7 cellular contexts compared by ENCODE assay signal in genomic region chr7:45034710-45035109, GRCh38. TPM values are rescaled to one million over a fixed set of nuclear protein-coding genes. Genes with fewer than 3 reads are reported as not detected.
A peak's percentile ranks its signal among the peaks of the same experiment; 100 is the strongest.
DNase-seq lines count a peak whose midpoint lies in the region; ATAC-seq and TF ChIP-seq lines count a peak whose summit lies in the region.
"Not testable (repeated sequence)": the region's sequence is repeated elsewhere in the genome, so short reads cannot be mapped to it uniquely, and the experiment has no call there.

No MANE protein-coding gene starts in this region.

- peak overlapping the region; percentile 88 for H3K27ac Mint-ChIP-seq in CD8-positive, alpha-beta T cell
- H3K27ac Mint-ChIP-seq in activated CD4-positive, alpha-beta T cell treated with anti-CD3 and anti-CD28 coated beads, Interleukin-2, amount 10 ng/mL, durations not matched to agents 24 days and 14 days, result peak overlapping the region; percentile 45
- peak overlapping the region; percentile 19 for H3K27ac Mint-ChIP-seq in activated T-helper 2 cell treated with anti-CD3 and anti-CD28 coated beads, Interferon-gamma antibody, Interleukin-2, Interleukin-4, amounts not matched to agents 10 μg/mL and 5 μg/mL and 100 μg/mL, durations not matched to agents 14 hours and 24 hours and 36 hours
- H3K27ac Mint-ChIP-seq in MCF 10A (ENCODE audit: low read depth, unreplicated experiment) (peak overlapping the region; percentile 90), immature natural killer cell (peak overlapping the region in 4 of 6 donors; percentile 62 to 81 (median 69))
- H3K27ac Mint-ChIP-seq in stimulated activated effector memory CD8-positive, alpha-beta T cell treated with anti-CD3 and anti-CD28 coated beads, Interleukin-12 subunit alpha, Interleukin-12 subunit beta, amount 100 ng/mL, for 72 hours, result peak overlapping the region; percentile 91

- DNase-seq in CD8-positive, alpha-beta T cell; RWPE1 (ENCODE audit: low spot score); activated CD4-positive, alpha-beta T cell treated with anti-CD3 and anti-CD28 coated beads, Interleukin-2, amount 10 ng/mL, durations not matched to agents 24 days and 14 days; activated T-helper 2 cell treated with anti-CD3 and anti-CD28 coated beads, Interferon-gamma antibody, Interleukin-2, Interleukin-4, amounts not matched to agents 10 μg/mL and 5 μg/mL and 100 μg/mL, durations not matched to agents 14 hours and 24 hours and 36 hours (ENCODE audit: low spot score); MCF 10A (ENCODE audit: unreplicated experiment); immature natural killer cell; stimulated activated effector memory CD8-positive, alpha-beta T cell treated with anti-CD3 and anti-CD28 coated beads, Interleukin-12 subunit alpha, Interleukin-12 subunit beta, amount 100 ng/mL, for 72 hours (ENCODE audit: low spot score in 2 of 2): not testable (repeated sequence)

- peaks cover 66% of the 10 kb centered on the region for H3K36me3 Mint-ChIP-seq in CD8-positive, alpha-beta T cell
- peaks cover 48% of the 10 kb centered on the region for H3K36me3 Mint-ChIP-seq in activated CD4-positive, alpha-beta T cell treated with anti-CD3 and anti-CD28 coated beads, Interleukin-2, amount 10 ng/mL, durations not matched to agents 24 days and 14 days (ENCODE audit: low read depth)
- H3K36me3 Mint-ChIP-seq in activated T-helper 2 cell treated with anti-CD3 and anti-CD28 coated beads, Interferon-gamma antibody, Interleukin-2, Interleukin-4, amounts not matched to agents 10 μg/mL and 5 μg/mL and 100 μg/mL, durations not matched to agents 14 hours and 24 hours and 36 hours (ENCODE audit: low read depth), result peaks cover 53% of the 10 kb centered on the region
- H3K36me3 Mint-ChIP-seq in MCF 10A (ENCODE audit: insufficient read depth, unreplicated experiment) (peaks cover 15% of the 10 kb centered on the region), immature natural killer cell (peaks cover 0 to 15% (median 12%) of the 10 kb centered on the region in 3 donors)
- peaks cover 73% of the 10 kb centered on the region for H3K36me3 Mint-ChIP-seq in stimulated activated effector memory CD8-positive, alpha-beta T cell treated with anti-CD3 and anti-CD28 coated beads, Interleukin-12 subunit alpha, Interleukin-12 subunit beta, amount 100 ng/mL, for 72 hours

- peaks cover 74% of the 10 kb centered on the region for H3K4me1 ChIP-seq in CD8-positive, alpha-beta T cell (ENCODE audit: insufficient read depth, low read length)

- not testable (repeated sequence) for H3K4me3 ChIP-seq in CD8-positive, alpha-beta T cell (ENCODE audit: low read depth, low read length)

- H3K27ac ChIP-seq in CD8-positive, alpha-beta T cell (ENCODE audit: low read depth, low read length), result not testable (repeated sequence)
- H3K27ac ChIP-seq in RWPE1, result peak overlapping the region; percentile 93

- POLR2A ChIA-PET in CD8-positive, alpha-beta T cell (lab: Charles Lee), result interaction anchor here (0.9 to 3.6 kb wide), 11 partner anchors 7 to 149 kb away, joined by 3 to 15 read pairs (median 4); partner anchors contain the start of genes CCM2 and PURB
- POLR2A ChIA-PET in RWPE1 (lab: Yijun Ruan, JAX; ENCODE audit: low non-redundant PET), result not testable (repeated sequence)
- POLR2A ChIA-PET in MCF 10A (lab: Yijun Ruan, JAX), result interaction anchor here (1.1 to 5.6 kb wide), 7 partner anchors 12 to 187 kb away, joined by 4 to 76 read pairs (median 13); partner anchors contain the start of genes CCM2 and H2AZ2

- ATAC-seq in CD8-positive, alpha-beta T cell; stimulated activated effector memory CD8-positive, alpha-beta T cell treated with anti-CD3 and anti-CD28 coated beads, Interleukin-12 subunit alpha, Interleukin-12 subunit beta, amount 100 ng/mL, for 72 hours: not testable (repeated sequence)

- CTCF ChIA-PET in CD8-positive, alpha-beta T cell (lab: Charles Lee), result interaction anchor here (0.6 to 9.5 kb wide), 5 partner anchors 9 to 102 kb away, joined by 3 to 75 read pairs (median 4); partner anchors contain the start of gene MYO1G
- CTCF ChIA-PET in RWPE1 (lab: Yijun Ruan, JAX), result not testable (repeated sequence)
- CTCF ChIA-PET in MCF 10A (lab: Yijun Ruan, JAX), result interaction anchor here (0.7 to 3.1 kb wide), 4 partner anchors 33 to 114 kb away, joined by 3 to 15 read pairs (median 4); no protein-coding TSS in a partner anchor

- H3K36me3 ChIP-seq in CD8-positive, alpha-beta T cell (ENCODE audit: insufficient read depth, low read length), result peaks cover 15% of the 10 kb centered on the region

- not testable (repeated sequence) for BruUV-seq in MCF 10A (replicated peaks; lab: Mats Ljungman, UMichigan)

- not testable (repeated sequence) for H3K27me3 Mint-ChIP-seq in CD8-positive, alpha-beta T cell (ENCODE audit: low read depth); activated CD4-positive, alpha-beta T cell treated with anti-CD3 and anti-CD28 coated beads, Interleukin-2, amount 10 ng/mL, durations not matched to agents 24 days and 14 days; activated T-helper 2 cell treated with anti-CD3 and anti-CD28 coated beads, Interferon-gamma antibody, Interleukin-2, Interleukin-4, amounts not matched to agents 10 μg/mL and 5 μg/mL and 100 μg/mL, durations not matched to agents 14 hours and 24 hours and 36 hours (ENCODE audit: low read depth); MCF 10A (ENCODE audit: insufficient read depth, unreplicated experiment); immature natural killer cell (ENCODE audit: low read depth in 3 of 3)

- not testable (repeated sequence) for H3K27me3 ChIP-seq in CD8-positive, alpha-beta T cell (ENCODE audit: insufficient read depth, low read length)

- intact Hi-C loops in CD8-positive, alpha-beta T cell (cut with DNase I, micrococcal nuclease); activated CD4-positive, alpha-beta T cell treated with anti-CD3 and anti-CD28 coated beads, Interleukin-2, amount 10 ng/mL, durations not matched to agents 24 days and 14 days (cut with micrococcal nuclease); activated T-helper 2 cell treated with anti-CD3 and anti-CD28 coated beads, Interferon-gamma antibody, Interleukin-2, Interleukin-4, amounts not matched to agents 10 μg/mL and 5 μg/mL and 100 μg/mL, durations not matched to agents 14 hours and 24 hours and 36 hours (cut with micrococcal nuclease); MCF 10A (cut with micrococcal nuclease): not testable (repeated sequence)

- peaks cover 77% of the 10 kb centered on the region for H3K4me1 Mint-ChIP-seq in CD8-positive, alpha-beta T cell (ENCODE audit: low read depth)
- peaks cover 58% of the 10 kb centered on the region for H3K4me1 Mint-ChIP-seq in activated CD4-positive, alpha-beta T cell treated with anti-CD3 and anti-CD28 coated beads, Interleukin-2, amount 10 ng/mL, durations not matched to agents 24 days and 14 days
- peaks cover 65% of the 10 kb centered on the region for H3K4me1 Mint-ChIP-seq in activated T-helper 2 cell treated with anti-CD3 and anti-CD28 coated beads, Interferon-gamma antibody, Interleukin-2, Interleukin-4, amounts not matched to agents 10 μg/mL and 5 μg/mL and 100 μg/mL, durations not matched to agents 14 hours and 24 hours and 36 hours (ENCODE audit: low read depth)
- H3K4me1 Mint-ChIP-seq in MCF 10A (ENCODE audit: insufficient read depth, unreplicated experiment), result peaks cover 33% of the 10 kb centered on the region
- peaks cover 85 to 87% of the 10 kb centered on the region in 2 donors for H3K4me1 Mint-ChIP-seq in immature natural killer cell
- peaks cover 74% of the 10 kb centered on the region for H3K4me1 Mint-ChIP-seq in stimulated activated effector memory CD8-positive, alpha-beta T cell treated with anti-CD3 and anti-CD28 coated beads, Interleukin-12 subunit alpha, Interleukin-12 subunit beta, amount 100 ng/mL, for 72 hours

- not testable (repeated sequence) for H3K9me3 ChIP-seq in CD8-positive, alpha-beta T cell (ENCODE audit: low read length)

- not testable (repeated sequence) for H3K4me3 Mint-ChIP-seq in CD8-positive, alpha-beta T cell; activated CD4-positive, alpha-beta T cell treated with anti-CD3 and anti-CD28 coated beads, Interleukin-2, amount 10 ng/mL, durations not matched to agents 24 days and 14 days; activated T-helper 2 cell treated with anti-CD3 and anti-CD28 coated beads, Interferon-gamma antibody, Interleukin-2, Interleukin-4, amounts not matched to agents 10 μg/mL and 5 μg/mL and 100 μg/mL, durations not matched to agents 14 hours and 24 hours and 36 hours (ENCODE audit: low read depth); MCF 10A (ENCODE audit: unreplicated experiment); stimulated activated effector memory CD8-positive, alpha-beta T cell treated with anti-CD3 and anti-CD28 coated beads, Interleukin-12 subunit alpha, Interleukin-12 subunit beta, amount 100 ng/mL, for 72 hours
- peak overlapping the region in 1 of 5 donors; percentile 43 for H3K4me3 Mint-ChIP-seq in immature natural killer cell

- not testable (repeated sequence) for H3K9me3 Mint-ChIP-seq in CD8-positive, alpha-beta T cell; activated CD4-positive, alpha-beta T cell treated with anti-CD3 and anti-CD28 coated beads, Interleukin-2, amount 10 ng/mL, durations not matched to agents 24 days and 14 days; activated T-helper 2 cell treated with anti-CD3 and anti-CD28 coated beads, Interferon-gamma antibody, Interleukin-2, Interleukin-4, amounts not matched to agents 10 μg/mL and 5 μg/mL and 100 μg/mL, durations not matched to agents 14 hours and 24 hours and 36 hours; MCF 10A (ENCODE audit: unreplicated experiment); immature natural killer cell; stimulated activated effector memory CD8-positive, alpha-beta T cell treated with anti-CD3 and anti-CD28 coated beads, Interleukin-12 subunit alpha, Interleukin-12 subunit beta, amount 100 ng/mL, for 72 hours

- TF ChIP-seq CTCF in CD8-positive, alpha-beta T cell (IDR thresholded peaks at IDR 0.05); RWPE1 (conservative IDR thresholded peaks at IDR 0.05; ENCODE audit: low read depth); MCF 10A (IDR thresholded peaks at IDR 0.05; ENCODE audit: unreplicated experiment): not testable (repeated sequence)

RNA-seq across cellular contexts. Expression of gene CCM2, which starts 34.7 kb away (rescaled TPM):
- total RNA-seq in CD8-positive, alpha-beta T cell, result 10 to 100 TPM; 42.8 to 44.6 TPM
- total RNA-seq in activated CD4-positive, alpha-beta T cell treated with anti-CD3 and anti-CD28 coated beads, Interleukin-2, amount 10 ng/mL, durations not matched to agents 24 days and 14 days, result 59.2 and 63.1 TPM in 2 replicates
- 61.3 and 61.7 TPM in 2 replicates for total RNA-seq in activated T-helper 2 cell treated with anti-CD3 and anti-CD28 coated beads, Interferon-gamma antibody, Interleukin-2, Interleukin-4, amounts not matched to agents 10 μg/mL and 5 μg/mL and 100 μg/mL, durations not matched to agents 14 hours and 24 hours and 36 hours
- total RNA-seq in MCF 10A (2022), result 35.1 and 36.2 TPM in 2 replicates
- 100 to 1,000 TPM in 2 of 3 donors, 10 to 100 TPM in 1; 60.4 to 120 (median 103) TPM for polyA plus RNA-seq in immature natural killer cell

RNA-seq across cellular contexts. Expression of gene NACAD, which starts 54.1 kb away (rescaled TPM):
- total RNA-seq in CD8-positive, alpha-beta T cell, result 1 to 10 TPM in 1 of 2 experiments, under 1 TPM in 1; 0.68 to 1.7 TPM
- 0.09 and 0.31 TPM in 2 replicates for total RNA-seq in activated CD4-positive, alpha-beta T cell treated with anti-CD3 and anti-CD28 coated beads, Interleukin-2, amount 10 ng/mL, durations not matched to agents 24 days and 14 days
- total RNA-seq in activated T-helper 2 cell treated with anti-CD3 and anti-CD28 coated beads, Interferon-gamma antibody, Interleukin-2, Interleukin-4, amounts not matched to agents 10 μg/mL and 5 μg/mL and 100 μg/mL, durations not matched to agents 14 hours and 24 hours and 36 hours, result 0.30 and 0.52 TPM in 2 replicates
- not detected in 2 replicates for total RNA-seq in MCF 10A (2022)
- polyA plus RNA-seq in immature natural killer cell, result under 1 TPM in 2 of 3 donors, not detected in 1; 0.26 to 0.65 TPM

RNA-seq across cellular contexts. Expression of gene MYO1G, which starts 55.9 kb away (rescaled TPM):
- total RNA-seq in CD8-positive, alpha-beta T cell, result 100 to 1,000 TPM; 142 to 143 TPM
- total RNA-seq in activated CD4-positive, alpha-beta T cell treated with anti-CD3 and anti-CD28 coated beads, Interleukin-2, amount 10 ng/mL, durations not matched to agents 24 days and 14 days, result 283 and 290 TPM in 2 replicates
- total RNA-seq in activated T-helper 2 cell treated with anti-CD3 and anti-CD28 coated beads, Interferon-gamma antibody, Interleukin-2, Interleukin-4, amounts not matched to agents 10 μg/mL and 5 μg/mL and 100 μg/mL, durations not matched to agents 14 hours and 24 hours and 36 hours, result 442 and 450 TPM in 2 replicates
- 0.14 and 0.15 TPM in 2 replicates for total RNA-seq in MCF 10A (2022)
- 100 to 1,000 TPM; 139 to 261 (median 139) TPM for polyA plus RNA-seq in immature natural killer cell

Comparison
In these comparisons a context has a peak if more than half of its experiments do, and no peak if none do; other contexts are left out.
1. H3K27ac Mint-ChIP-seq: peak in every context shown above with its lines; median percentile 91 in stimulated activated effector memory CD8-positive, alpha-beta T cell treated with anti-CD3 and anti-CD28 coated beads, Interleukin-12 subunit alpha, Interleukin-12 subunit beta, amount 100 ng/mL, for 72 hours; 90 in MCF 10A; 88 in CD8-positive, alpha-beta T cell; 69 in immature natural killer cell; 45 in activated CD4-positive, alpha-beta T cell treated with anti-CD3 and anti-CD28 coated beads, Interleukin-2, amount 10 ng/mL, durations not matched to agents 24 days and 14 days; 19 in activated T-helper 2 cell treated with anti-CD3 and anti-CD28 coated beads, Interferon-gamma antibody, Interleukin-2, Interleukin-4, amounts not matched to agents 10 μg/mL and 5 μg/mL and 100 μg/mL, durations not matched to agents 14 hours and 24 hours and 36 hours.
2. RNA of gene MYO1G, which starts 55.9 kb away (total RNA-seq): 442 to 450 TPM in activated T-helper 2 cell treated with anti-CD3 and anti-CD28 coated beads, Interferon-gamma antibody, Interleukin-2, Interleukin-4, amounts not matched to agents 10 μg/mL and 5 μg/mL and 100 μg/mL, durations not matched to agents 14 hours and 24 hours and 36 hours, 283 to 290 TPM in activated CD4-positive, alpha-beta T cell treated with anti-CD3 and anti-CD28 coated beads, Interleukin-2, amount 10 ng/mL, durations not matched to agents 24 days and 14 days and 142 to 143 TPM in CD8-positive, alpha-beta T cell; 0.14 to 0.15 TPM in MCF 10A; every median in the first group is over 100 times any median in the second.